Comparison of ENCODE assay signal across 1 cellular context in genomic region chr1:63317007-63317813, GRCh38.
TF ChIP-seq lines count a peak whose summit lies in the region.

No MANE protein-coding gene starts in this region.

TF ChIP-seq in GM23338, 12 proteins besides CTCF, POLR2A, EP300 and RAD21 (continued from another document):
- TF ChIP-seq, protein P1, sequence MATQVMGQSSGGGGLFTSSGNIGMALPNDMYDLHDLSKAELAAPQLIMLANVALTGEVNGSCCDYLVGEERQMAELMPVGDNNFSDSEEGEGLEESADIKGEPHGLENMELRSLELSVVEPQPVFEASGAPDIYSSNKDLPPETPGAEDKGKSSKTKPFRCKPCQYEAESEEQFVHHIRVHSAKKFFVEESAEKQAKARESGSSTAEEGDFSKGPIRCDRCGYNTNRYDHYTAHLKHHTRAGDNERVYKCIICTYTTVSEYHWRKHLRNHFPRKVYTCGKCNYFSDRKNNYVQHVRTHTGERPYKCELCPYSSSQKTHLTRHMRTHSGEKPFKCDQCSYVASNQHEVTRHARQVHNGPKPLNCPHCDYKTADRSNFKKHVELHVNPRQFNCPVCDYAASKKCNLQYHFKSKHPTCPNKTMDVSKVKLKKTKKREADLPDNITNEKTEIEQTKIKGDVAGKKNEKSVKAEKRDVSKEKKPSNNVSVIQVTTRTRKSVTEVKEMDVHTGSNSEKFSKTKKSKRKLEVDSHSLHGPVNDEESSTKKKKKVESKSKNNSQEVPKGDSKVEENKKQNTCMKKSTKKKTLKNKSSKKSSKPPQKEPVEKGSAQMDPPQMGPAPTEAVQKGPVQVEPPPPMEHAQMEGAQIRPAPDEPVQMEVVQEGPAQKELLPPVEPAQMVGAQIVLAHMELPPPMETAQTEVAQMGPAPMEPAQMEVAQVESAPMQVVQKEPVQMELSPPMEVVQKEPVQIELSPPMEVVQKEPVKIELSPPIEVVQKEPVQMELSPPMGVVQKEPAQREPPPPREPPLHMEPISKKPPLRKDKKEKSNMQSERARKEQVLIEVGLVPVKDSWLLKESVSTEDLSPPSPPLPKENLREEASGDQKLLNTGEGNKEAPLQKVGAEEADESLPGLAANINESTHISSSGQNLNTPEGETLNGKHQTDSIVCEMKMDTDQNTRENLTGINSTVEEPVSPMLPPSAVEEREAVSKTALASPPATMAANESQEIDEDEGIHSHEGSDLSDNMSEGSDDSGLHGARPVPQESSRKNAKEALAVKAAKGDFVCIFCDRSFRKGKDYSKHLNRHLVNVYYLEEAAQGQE (IDR thresholded peaks at IDR 0.05; ENCODE audit: unreplicated experiment): no peak
- no peak for TF ChIP-seq EZH2 (IDR thresholded peaks at IDR 0.05; ENCODE audit: low read depth, unreplicated experiment)
- TF ChIP-seq, protein P2, sequence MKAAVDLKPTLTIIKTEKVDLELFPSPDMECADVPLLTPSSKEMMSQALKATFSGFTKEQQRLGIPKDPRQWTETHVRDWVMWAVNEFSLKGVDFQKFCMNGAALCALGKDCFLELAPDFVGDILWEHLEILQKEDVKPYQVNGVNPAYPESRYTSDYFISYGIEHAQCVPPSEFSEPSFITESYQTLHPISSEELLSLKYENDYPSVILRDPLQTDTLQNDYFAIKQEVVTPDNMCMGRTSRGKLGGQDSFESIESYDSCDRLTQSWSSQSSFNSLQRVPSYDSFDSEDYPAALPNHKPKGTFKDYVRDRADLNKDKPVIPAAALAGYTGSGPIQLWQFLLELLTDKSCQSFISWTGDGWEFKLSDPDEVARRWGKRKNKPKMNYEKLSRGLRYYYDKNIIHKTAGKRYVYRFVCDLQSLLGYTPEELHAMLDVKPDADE (IDR thresholded peaks at IDR 0.05): no peak
- TF ChIP-seq STAT1 (IDR thresholded peaks at IDR 0.05; ENCODE audit: unreplicated experiment): no peak
- TF ChIP-seq POLR2AphosphoS5 (IDR thresholded peaks at IDR 0.05; ENCODE audit: low read depth): peak; percentile 78
TF ChIP-seq in GM23338: peak in this region for 5.
